In the genomic region with DNA sequence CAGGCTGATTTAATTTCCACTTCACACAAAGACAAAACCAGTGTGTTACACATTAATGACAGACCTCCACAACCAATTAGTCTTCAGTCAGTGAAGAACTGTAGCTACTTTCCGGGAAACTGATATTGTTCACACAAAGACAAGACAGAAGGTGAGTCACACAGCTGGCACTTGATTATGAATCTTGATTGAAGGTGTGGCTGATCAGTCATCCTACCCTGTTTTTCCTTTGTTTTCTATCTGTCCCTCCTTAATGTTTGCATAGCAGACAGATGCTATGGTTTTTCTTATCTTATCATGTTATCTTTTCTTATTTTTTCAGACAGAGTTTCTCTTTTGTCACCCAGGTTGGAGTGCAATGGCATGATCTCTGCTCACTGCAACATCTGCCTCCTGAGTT, we compare ENCODE assay signal across 17 cellular contexts.
DNase-seq lines count a peak whose midpoint lies in the region; ATAC-seq and TF ChIP-seq lines count a peak whose summit lies in the region.
"Had no signal": no experiment of that assay in that cellular context is flagged by ENCODE, and none has a peak within 500 bp of the region (broad histone marks: within the 10 kb centered on the region; RNA-seq: fewer than 3 reads in every experiment).

No MANE protein-coding gene starts in this region.

- H3K9me3 ChIP-seq in MG63, result no peaks in the 10 kb centered on the region
- H3K9me3 ChIP-seq in mucosa of descending colon, result no peaks in the 10 kb centered on the region

- DNase-seq in EH (ENCODE audit: low read depth), result peak; percentile 44
- DNase-seq in MG63, result peak; percentile 37
- peak; percentile 14 for DNase-seq in astrocyte of the hippocampus (ENCODE audit: low read depth, low spot score)
- DNase-seq in mucosa of descending colon, result no peak
- DNase-seq in SKM-1 treated with dmso at 0.1 percent for 144 hours (lab: John Stamatoyannopoulos, UW; ENCODE audit: unreplicated experiment), result no peak
- DNase-seq in GF-D8 (lab: John Stamatoyannopoulos, UW), result no peak
- DNase-seq in effector CD8-positive, alpha-beta T cell (lab: John Stamatoyannopoulos, UW), result no peak
- DNase-seq: activated naive CD8-positive, alpha-beta T cell treated with anti-CD3 and anti-CD28 coated beads for 36 hours; activated T-cell treated with anti-CD3 and anti-CD28 coated beads, Interleukin-2, amount 50 U/mL, for 1 hour; mesenchymal stem cell; NCI-H2029; NCI-H526; stimulated activated CD4-positive, alpha-beta T cell treated with anti-CD3 and anti-CD28 coated beads, Interleukin-4, amount 100 ng/mL, for 4 hours; stimulated activated CD8-positive, alpha-beta memory T cell treated with anti-CD3 and anti-CD28 coated beads, Interleukin-4, amount 100 ng/mL, for 48 hours had no signal

- H3K4me3 ChIP-seq in MG63 (no peak overlapping the region), mucosa of descending colon (no peak overlapping the region)
- H3K4me3 ChIP-seq: skin epidermis had no signal

- intact Hi-C loops in mucosa of descending colon (cut with DNase I, micrococcal nuclease), result no loop called here

- H3K36me3 ChIP-seq in MG63 (no peaks in the 10 kb centered on the region), mucosa of descending colon (ENCODE audit: low read depth) (no peaks in the 10 kb centered on the region)

- H3K4me1 ChIP-seq in mucosa of descending colon (ENCODE audit: low read depth), result no peaks in the 10 kb centered on the region

- TF ChIP-seq CTCF in mucosa of descending colon (IDR thresholded peaks at IDR 0.05), result no peak

- peak; percentile 32 for ATAC-seq in mucosa of descending colon
- ATAC-seq in GM19397 (IDR thresholded peaks at IDR 0.05; ENCODE audit: unreplicated experiment), result no peak
- ATAC-seq: natural killer cell treated with Interleukin-12 subunit alpha and Interleukin-12 subunit beta and Interleukin-15 and Interleukin-18, amount 100 ng/mL, for 72 hours had no signal

- no peaks in the 10 kb centered on the region for H3K27me3 ChIP-seq in MG63

Comparison
In these comparisons a context has a peak if more than half of its experiments do, and no peak if none do; other contexts are left out.
1. DNase-seq: peak in EH (single experiment), MG63 (single experiment) and astrocyte of the hippocampus (single experiment); none in mucosa of descending colon (0 of 3), SKM-1 treated with dmso at 0.1 percent for 144 hours (single experiment), GF-D8 (single experiment) and effector CD8-positive, alpha-beta T cell (single experiment).